ENCODE assay signal across 2 cellular contexts in genomic region chr12:70609203-70609602, GRCh38.
TF ChIP-seq lines count a peak whose summit lies in the region.

No MANE protein-coding gene starts in this region.

TF ChIP-seq in IMR-90, 13 proteins besides CTCF, POLR2A, EP300 and RAD21:
- TF ChIP-seq CHD1 (IDR thresholded peaks at IDR 0.05; ENCODE audit: low read depth, low read length) (no peak), FOS (IDR thresholded peaks at IDR 0.05; ENCODE audit: low read depth, low read length) (no peak), USF2 (IDR thresholded peaks at IDR 0.05; ENCODE audit: low read depth, low read length) (no peak), NFE2L2 (IDR thresholded peaks at IDR 0.05; ENCODE audit: low read depth, low read length) (no peak), MAFK (IDR thresholded peaks at IDR 0.05; ENCODE audit: low read depth, low read length) (no peak), BHLHE40 (IDR thresholded peaks at IDR 0.05; ENCODE audit: low read depth, low read length) (no peak), MXI1 (IDR thresholded peaks at IDR 0.05; ENCODE audit: borderline replicate concordance, low read depth, low read length) (no peak), MAZ (IDR thresholded peaks at IDR 0.05; ENCODE audit: borderline replicate concordance, low read depth, low read length) (no peak), RCOR1 (IDR thresholded peaks at IDR 0.05; ENCODE audit: insufficient replicate concordance, low read length) (no peak), CEBPB (IDR thresholded peaks at IDR 0.05; ENCODE audit: low read depth, low read length) (no peak), SMC3 (IDR thresholded peaks at IDR 0.05; ENCODE audit: low read depth, low read length) (no peak), ELK1 (IDR thresholded peaks at IDR 0.05; ENCODE audit: borderline replicate concordance, low read depth, low read length) (no peak), RFX5 (IDR thresholded peaks at IDR 0.05; ENCODE audit: low read depth, low read length) (no peak)

TF ChIP-seq in H1, 55 proteins besides CTCF, POLR2A, EP300 and RAD21:
- TF ChIP-seq NRF1 (IDR thresholded peaks at IDR 0.05; ENCODE audit: low read depth, low read length) (no peak), RXRA (IDR thresholded peaks at IDR 0.05; ENCODE audit: insufficient read depth, low read depth, low read length) (no peak), KDM5A (IDR thresholded peaks at IDR 0.05; ENCODE audit: low read length) (no peak), SP1 (IDR thresholded peaks at IDR 0.05; ENCODE audit: low read depth, low read length) (no peak), SIX5 (IDR thresholded peaks at IDR 0.05; ENCODE audit: low read depth, low read length) (no peak), CHD2 (IDR thresholded peaks at IDR 0.05; ENCODE audit: low read length) (no peak), SRF (IDR thresholded peaks at IDR 0.05; ENCODE audit: low read depth, low read length) (no peak), TAF7 (optimal IDR thresholded peaks at IDR 0.05; ENCODE audit: borderline replicate concordance, low read depth, low read length) (no peak), SUZ12 (IDR thresholded peaks at IDR 0.05; ENCODE audit: low read length) (no peak), CBX8 (IDR thresholded peaks at IDR 0.05; ENCODE audit: borderline replicate concordance, low read depth, low read length) (no peak), MAX (IDR thresholded peaks at IDR 0.05) (no peak), SP2 (IDR thresholded peaks at IDR 0.05; ENCODE audit: low read length) (no peak), CREB1 (IDR thresholded peaks at IDR 0.05) (no peak), SAP30 (IDR thresholded peaks at IDR 0.05; ENCODE audit: insufficient read depth, insufficient replicate concordance, low read length) (no peak), GABPA (IDR thresholded peaks at IDR 0.05; ENCODE audit: borderline replicate concordance, insufficient read depth, low read length) (no peak), ASH2L (IDR thresholded peaks at IDR 0.05; ENCODE audit: low read length) (no peak)
